10 cellular contexts compared by ENCODE assay signal in the genomic region with DNA sequence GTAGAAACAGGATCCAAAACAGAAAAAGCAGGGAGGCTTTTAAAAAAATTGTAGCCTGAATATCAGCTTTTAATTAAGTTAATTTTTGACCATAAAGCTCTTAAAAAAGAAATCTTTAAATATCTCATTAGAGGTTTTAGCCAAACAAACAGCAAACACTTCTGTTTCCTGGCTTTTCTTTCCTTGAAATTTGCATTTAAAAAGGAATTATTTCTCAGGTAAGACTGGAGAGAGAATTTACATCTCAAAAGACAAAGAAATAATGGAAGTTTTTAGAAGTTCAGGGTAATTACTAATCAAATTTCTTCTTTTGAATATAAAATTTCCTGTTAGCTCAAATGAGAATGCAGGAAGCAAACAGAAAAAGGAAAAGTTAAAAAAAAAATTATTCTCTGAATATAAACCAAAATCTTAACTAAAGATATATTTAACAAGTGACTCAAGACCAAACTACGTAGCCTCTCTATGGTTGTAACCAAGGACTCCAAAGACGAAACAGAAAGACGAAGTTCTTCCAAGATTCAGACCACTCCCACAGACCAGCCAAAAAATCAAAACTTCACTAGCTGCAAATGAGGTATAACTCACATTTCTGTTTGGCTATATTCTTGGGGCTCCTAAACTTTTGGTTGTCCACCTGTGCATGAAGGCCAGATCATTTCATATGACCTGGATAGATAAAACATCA.
DNase-seq lines count a peak whose midpoint lies in the region; ATAC-seq and TF ChIP-seq lines count a peak whose summit lies in the region.
"Had no signal": no experiment of that assay in that cellular context is flagged by ENCODE, and none has a peak within 500 bp of the region (broad histone marks: within the 10 kb centered on the region; RNA-seq: fewer than 3 reads in every experiment).

No MANE protein-coding gene starts in this region.

- no peaks in the 10 kb centered on the region; the same call in 1 of the 2 replicates for H3K36me3 Mint-ChIP-seq in HFFc6 (ENCODE audit: low read depth)

- DNase-seq in HFFc6 (no peak), medulla oblongata (ENCODE audit: extremely low spot score) (peak; percentile 44), substantia nigra (lab: John Stamatoyannopoulos, UW) (no peak), H7 (no peak)
- no peak for DNase-seq in activated CD4-positive, alpha-beta T cell treated with anti-CD3 and anti-CD28 coated beads for 1 hour
- DNase-seq: activated CD8-positive, alpha-beta memory T cell treated with anti-CD3 and anti-CD28 coated beads for 24 hours had no signal

- no peak overlapping the region for H3K27ac ChIP-seq in substantia nigra (ENCODE audit: low read depth, low read length, poor library complexity, severe bottlenecking)

- no peaks in the 10 kb centered on the region for H3K9me3 Mint-ChIP-seq in HFFc6
- H3K9me3 Mint-ChIP-seq: central memory CD8-positive, alpha-beta T cell had no signal

- peak; percentile 38 for ATAC-seq in GM18861 (IDR thresholded peaks at IDR 0.05; ENCODE audit: unreplicated experiment)
- peak; percentile 21 for ATAC-seq in HG03575 (IDR thresholded peaks at IDR 0.05; ENCODE audit: extremely low read depth, insufficient number of reproducible peaks, low FRiP score, unreplicated experiment)
- no peak for ATAC-seq in SK-N-SH treated with all-trans-retinoic acid at 6 μM for 48 hours

- peaks cover 1% of the 10 kb centered on the region; the same call in 1 of the 2 replicates for H3K27me3 Mint-ChIP-seq in HFFc6 (ENCODE audit: insufficient read depth)
- H3K27me3 Mint-ChIP-seq: central memory CD8-positive, alpha-beta T cell had no signal

- no peaks in the 10 kb centered on the region for H3K36me3 ChIP-seq in H7 (replicated peaks; ENCODE audit: control insufficient read depth, insufficient read depth, low read length)

- peak overlapping the region; percentile 48; the same call in 1 of the 2 replicates for H3K27ac Mint-ChIP-seq in HFFc6

- H3K4me1 Mint-ChIP-seq in HFFc6 (ENCODE audit: low read depth): peaks cover 21% of the 10 kb centered on the region
- H3K4me1 Mint-ChIP-seq: central memory CD8-positive, alpha-beta T cell had no signal

- no peaks in the 10 kb centered on the region for H3K27me3 ChIP-seq in H7 (ENCODE audit: control insufficient read depth, insufficient read depth, low read length)

- H3K4me3 Mint-ChIP-seq in HFFc6: peak overlapping the region; percentile 52; the same call in 1 of the 2 replicates
- H3K4me3 Mint-ChIP-seq: central memory CD8-positive, alpha-beta T cell had no signal

- TF ChIP-seq CTCF in HFFc6 (IDR thresholded peaks at IDR 0.05): no peak

- no peak overlapping the region for H3K4me3 ChIP-seq in H7 (ENCODE audit: insufficient read depth, low read depth, low read length)

TF ChIP-seq in SK-N-SH treated with all-trans-retinoic acid at 6 μM for 48 hours, 23 proteins besides CTCF, POLR2A, EP300 and RAD21:
- TF ChIP-seq SNAI2 (CRISPR knock-in tag; IDR thresholded peaks at IDR 0.05) (no peak), ZFP30 (CRISPR knock-in tag; IDR thresholded peaks at IDR 0.05) (no peak), BACH2 (CRISPR knock-in tag; IDR thresholded peaks at IDR 0.05; ENCODE audit: borderline replicate concordance) (no peak), TCF4 (CRISPR knock-in tag; IDR thresholded peaks at IDR 0.05; ENCODE audit: borderline replicate concordance) (no peak), RARB (CRISPR knock-in tag; IDR thresholded peaks at IDR 0.05) (no peak), ZFP3 (CRISPR knock-in tag; IDR thresholded peaks at IDR 0.05) (no peak), PPARA (CRISPR knock-in tag; IDR thresholded peaks at IDR 0.05; ENCODE audit: borderline replicate concordance) (no peak), CSDC2 (CRISPR knock-in tag; IDR thresholded peaks at IDR 0.05) (no peak), GLIS3 (CRISPR knock-in tag; IDR thresholded peaks at IDR 0.05) (no peak), ZC3H10 (CRISPR knock-in tag; IDR thresholded peaks at IDR 0.05) (no peak), ZNF70 (CRISPR knock-in tag; IDR thresholded peaks at IDR 0.05) (no peak), TOX (CRISPR knock-in tag; IDR thresholded peaks at IDR 0.05; ENCODE audit: borderline replicate concordance) (no peak)
- TF ChIP-seq, protein P1, sequence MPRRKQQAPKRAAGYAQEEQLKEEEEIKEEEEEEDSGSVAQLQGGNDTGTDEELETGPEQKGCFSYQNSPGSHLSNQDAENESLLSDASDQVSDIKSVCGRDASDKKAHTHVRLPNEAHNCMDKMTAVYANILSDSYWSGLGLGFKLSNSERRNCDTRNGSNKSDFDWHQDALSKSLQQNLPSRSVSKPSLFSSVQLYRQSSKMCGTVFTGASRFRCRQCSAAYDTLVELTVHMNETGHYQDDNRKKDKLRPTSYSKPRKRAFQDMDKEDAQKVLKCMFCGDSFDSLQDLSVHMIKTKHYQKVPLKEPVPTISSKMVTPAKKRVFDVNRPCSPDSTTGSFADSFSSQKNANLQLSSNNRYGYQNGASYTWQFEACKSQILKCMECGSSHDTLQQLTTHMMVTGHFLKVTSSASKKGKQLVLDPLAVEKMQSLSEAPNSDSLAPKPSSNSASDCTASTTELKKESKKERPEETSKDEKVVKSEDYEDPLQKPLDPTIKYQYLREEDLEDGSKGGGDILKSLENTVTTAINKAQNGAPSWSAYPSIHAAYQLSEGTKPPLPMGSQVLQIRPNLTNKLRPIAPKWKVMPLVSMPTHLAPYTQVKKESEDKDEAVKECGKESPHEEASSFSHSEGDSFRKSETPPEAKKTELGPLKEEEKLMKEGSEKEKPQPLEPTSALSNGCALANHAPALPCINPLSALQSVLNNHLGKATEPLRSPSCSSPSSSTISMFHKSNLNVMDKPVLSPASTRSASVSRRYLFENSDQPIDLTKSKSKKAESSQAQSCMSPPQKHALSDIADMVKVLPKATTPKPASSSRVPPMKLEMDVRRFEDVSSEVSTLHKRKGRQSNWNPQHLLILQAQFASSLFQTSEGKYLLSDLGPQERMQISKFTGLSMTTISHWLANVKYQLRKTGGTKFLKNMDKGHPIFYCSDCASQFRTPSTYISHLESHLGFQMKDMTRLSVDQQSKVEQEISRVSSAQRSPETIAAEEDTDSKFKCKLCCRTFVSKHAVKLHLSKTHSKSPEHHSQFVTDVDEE (CRISPR knock-in tag; IDR thresholded peaks at IDR 0.05): no peak
- TF ChIP-seq, protein P2, sequence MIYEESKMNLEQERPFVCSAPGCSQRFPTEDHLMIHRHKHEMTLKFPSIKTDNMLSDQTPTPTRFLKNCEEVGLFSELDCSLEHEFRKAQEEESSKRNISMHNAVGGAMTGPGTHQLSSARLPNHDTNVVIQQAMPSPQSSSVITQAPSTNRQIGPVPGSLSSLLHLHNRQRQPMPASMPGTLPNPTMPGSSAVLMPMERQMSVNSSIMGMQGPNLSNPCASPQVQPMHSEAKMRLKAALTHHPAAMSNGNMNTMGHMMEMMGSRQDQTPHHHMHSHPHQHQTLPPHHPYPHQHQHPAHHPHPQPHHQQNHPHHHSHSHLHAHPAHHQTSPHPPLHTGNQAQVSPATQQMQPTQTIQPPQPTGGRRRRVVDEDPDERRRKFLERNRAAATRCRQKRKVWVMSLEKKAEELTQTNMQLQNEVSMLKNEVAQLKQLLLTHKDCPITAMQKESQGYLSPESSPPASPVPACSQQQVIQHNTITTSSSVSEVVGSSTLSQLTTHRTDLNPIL (CRISPR knock-in tag; IDR thresholded peaks at IDR 0.05; ENCODE audit: low read depth): no peak
